8 cellular contexts compared by ENCODE assay signal in the genomic region with DNA sequence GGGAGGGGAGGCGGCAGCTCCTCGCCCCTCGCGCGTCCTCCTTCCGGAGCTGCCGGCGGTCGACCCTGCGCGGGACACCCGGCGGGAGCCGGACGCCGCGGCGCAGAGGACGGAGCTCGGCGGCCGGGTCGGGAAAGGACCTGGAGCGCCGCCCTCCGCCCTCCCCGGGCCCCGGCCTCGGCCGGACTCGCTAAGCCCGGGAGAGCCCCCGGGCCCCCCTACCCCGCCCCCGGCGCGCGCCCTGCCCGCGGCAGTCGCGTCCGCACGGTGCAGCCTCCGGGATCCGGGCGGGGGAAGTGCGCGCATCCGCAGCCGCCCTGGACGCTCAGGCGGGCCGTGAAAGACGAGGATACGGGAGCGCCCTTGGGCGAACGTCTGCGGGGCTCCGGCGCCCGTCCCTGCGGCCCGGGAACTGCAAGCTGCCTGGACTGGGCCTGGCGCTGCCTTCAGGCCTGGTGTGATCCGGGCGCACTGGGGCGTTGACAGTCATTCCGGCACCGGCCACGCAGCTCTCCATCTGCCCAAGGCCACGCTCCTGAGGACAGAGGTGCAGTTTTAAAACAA. TPM values are rescaled to one million over a fixed set of nuclear protein-coding genes. Genes with fewer than 3 reads are reported as not detected.
DNase-seq lines count a peak whose midpoint lies in the region; ATAC-seq and TF ChIP-seq lines count a peak whose summit lies in the region.

No MANE protein-coding gene starts in this region.

- POLR2A ChIA-PET in A673 (lab: Charles Lee; ENCODE audit: low non-redundant PET): no interaction called here
- POLR2A ChIA-PET in OCI-LY7 (lab: Charles Lee): no interaction called here

- H3K4me1 ChIP-seq in A673 (ENCODE audit: insufficient read depth, low read length, poor library complexity, severe bottlenecking) (peaks cover 26% of the 10 kb centered on the region), OCI-LY7 (ENCODE audit: insufficient read depth, low read length, poor library complexity, severe bottlenecking) (peaks cover 8% of the 10 kb centered on the region)

- no peaks in the 10 kb centered on the region for H3K79me2 ChIP-seq in OCI-LY7 (ENCODE audit: insufficient read depth, low read depth, low read length)

- H3K9me3 ChIP-seq in A673 (ENCODE audit: low read depth, low read length, poor library complexity, severe bottlenecking): no peaks in the 10 kb centered on the region
- H3K9me3 ChIP-seq in iPS-18c (ENCODE audit: control insufficient read depth, insufficient read depth, low read length): no peaks in the 10 kb centered on the region
- H3K9me3 ChIP-seq in OCI-LY7 (ENCODE audit: low read length): no peaks in the 10 kb centered on the region

- no peaks in the 10 kb centered on the region for H3K27me3 ChIP-seq in A673 (replicated peaks; ENCODE audit: insufficient read depth, low read depth, low read length, poor library complexity)

- no peaks in the 10 kb centered on the region for H3K9me2 ChIP-seq in OCI-LY7 (ENCODE audit: insufficient read depth, low read length)

- no peaks in the 10 kb centered on the region for H4K20me1 ChIP-seq in OCI-LY7 (ENCODE audit: insufficient read depth, low read length)

- no peak for TF ChIP-seq CTCF in A673 (conservative IDR thresholded peaks at IDR 0.05; ENCODE audit: low read depth, low read length)
- no peak for TF ChIP-seq CTCF in HFF-Myc (IDR thresholded peaks at IDR 0.05; ENCODE audit: low read depth, low read length, missing control alignments)
- TF ChIP-seq CTCF in astrocyte of the cerebellum (IDR thresholded peaks at IDR 0.05; ENCODE audit: low read depth, low read length, missing control alignments): no peak
- TF ChIP-seq CTCF in OCI-LY7 (conservative IDR thresholded peaks at IDR 0.05; ENCODE audit: low read length): no peak

- no peak overlapping the region for H3K4me2 ChIP-seq in OCI-LY7 (ENCODE audit: low read length)

- H3K36me3 ChIP-seq in A673 (ENCODE audit: insufficient read depth, low read length, poor library complexity, severe bottlenecking): no peaks in the 10 kb centered on the region
- no peaks in the 10 kb centered on the region for H3K36me3 ChIP-seq in OCI-LY7 (ENCODE audit: insufficient read depth, low read length)

- DNase-seq in A673 (ENCODE audit: low spot score): no peak
- no peak for DNase-seq in HFF-Myc (ENCODE audit: extremely low read depth, low read depth)
- DNase-seq in astrocyte of the cerebellum (ENCODE audit: low read depth): no peak
- peak; percentile 47 for DNase-seq in stimulated activated CD8-positive, alpha-beta memory T cell treated with anti-CD3 and anti-CD28 coated beads, Interleukin-4, amount 100 ng/mL, for 48 hours
- no peak for DNase-seq in OCI-LY7 (ENCODE audit: low spot score)
- DNase-seq in stimulated activated naive CD4-positive, alpha-beta T cell treated with Interleukin-2 at 50 U/mL for 16 hours (lab: John Stamatoyannopoulos, UW): no peak

- H3K27ac ChIP-seq in A673 (ENCODE audit: low read depth, low read length, poor library complexity, severe bottlenecking) (no peak overlapping the region), OCI-LY7 (ENCODE audit: low read depth, low read length, poor library complexity, severe bottlenecking) (no peak overlapping the region)

- H3K4me3 ChIP-seq in A673 (ENCODE audit: low read depth, low read length, poor library complexity, severe bottlenecking): peak overlapping the region; percentile 55
- H3K4me3 ChIP-seq in HFF-Myc (replicated peaks; ENCODE audit: low read depth, low read length): peak overlapping the region; percentile 73
- peak overlapping the region; percentile 66 for H3K4me3 ChIP-seq in astrocyte of the cerebellum (ENCODE audit: low read depth, low read length)
- H3K4me3 ChIP-seq in iPS-18c (ENCODE audit: insufficient read depth, low read depth, low read length): peak overlapping the region; percentile 40
- no peak overlapping the region for H3K4me3 ChIP-seq in OCI-LY7 (ENCODE audit: low read depth, low read length, poor library complexity, severe bottlenecking)

- no peak overlapping the region for H2AFZ ChIP-seq in OCI-LY7 (ENCODE audit: low read length)

- intact Hi-C loops in A673 (cut with micrococcal nuclease; ENCODE audit: unreplicated experiment) (no loop called here), OCI-LY7 (cut with micrococcal nuclease; ENCODE audit: unreplicated experiment) (no loop called here)

- CTCF ChIA-PET in A673 (lab: Charles Lee) (no interaction called here), OCI-LY7 (lab: Charles Lee; ENCODE audit: unreplicated experiment) (no interaction called here)

- no TSS peak for BruUV-seq in A673 (replicated peaks; lab: Mats Ljungman, UMichigan)
- BruUV-seq in OCI-LY7 (replicated peaks; lab: Mats Ljungman, UMichigan): no TSS peak

- in situ Hi-C loops in astrocyte of the cerebellum (cut with HindIII; ENCODE audit: low sequenced_read_pairs): no loop called here

- no peak for ATAC-seq in HG03097 (IDR thresholded peaks at IDR 0.05; ENCODE audit: low FRiP score, unreplicated experiment)

RNA-seq across cellular contexts. Expression of gene NACC2, which starts 0.5 kb away (rescaled TPM):
- total RNA-seq in A673 (2021): 19.5 and 22.7 TPM in 2 replicates
- total RNA-seq in OCI-LY7 (2014; rRNA removed; shearing (Covaris generic)): 0.21 and 0.38 TPM in 2 replicates
- 0.63 and 0.72 TPM in 2 replicates for total RNA-seq in OCI-LY7 (2022)

RNA-seq across cellular contexts. Expression of gene TMEM250, which starts 23.1 kb away (rescaled TPM):
- 44.7 and 48.4 TPM in 2 replicates for total RNA-seq in A673 (2021)
- total RNA-seq in OCI-LY7 (2014; rRNA removed; shearing (Covaris generic)): 38.4 and 51.0 TPM in 2 replicates
- total RNA-seq in OCI-LY7 (2022): 50.5 and 53.8 TPM in 2 replicates

Comparison
In these comparisons a context has a peak if more than half of its experiments do, and no peak if none do; other contexts are left out.
1. RNA of gene NACC2, which starts 0.5 kb away (total RNA-seq): 19.5 to 22.7 TPM in A673; 0.21 to 0.72 TPM in OCI-LY7; every median in the first group is over 10 times any median in the second.